Comparison of ENCODE assay signal across 2 cellular contexts in the genomic region with DNA sequence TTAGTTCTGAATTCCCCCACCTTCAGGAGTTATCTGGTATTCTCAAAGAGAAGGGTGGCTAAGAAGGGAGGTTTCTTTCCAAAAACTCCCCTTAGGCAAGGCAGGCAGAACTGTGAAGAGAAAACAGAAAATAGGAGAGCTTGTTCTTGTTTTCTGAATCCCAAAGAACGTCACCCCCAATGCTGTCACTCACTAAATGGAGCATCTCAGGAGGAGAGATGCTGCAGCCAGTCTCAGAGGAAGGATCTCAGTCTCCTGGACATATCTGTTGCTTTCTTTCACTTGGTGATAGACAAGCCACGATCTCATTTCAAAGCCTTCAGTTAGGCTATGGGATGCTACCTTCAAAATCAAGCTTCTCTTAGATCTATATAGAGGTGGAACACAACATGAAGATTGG.
TF ChIP-seq lines count a peak whose summit lies in the region.

No MANE protein-coding gene starts in this region.

TF ChIP-seq in GM23338, 12 proteins besides CTCF, POLR2A, EP300 and RAD21 (continues in another document):
- no peak for TF ChIP-seq JUNB (IDR thresholded peaks at IDR 0.05; ENCODE audit: unreplicated experiment)
- TF ChIP-seq EZH2 (IDR thresholded peaks at IDR 0.05; ENCODE audit: low read depth, unreplicated experiment) = no peak
- no peak for TF ChIP-seq EZH2phosphoT487 (IDR thresholded peaks at IDR 0.05; ENCODE audit: unreplicated experiment)
- TF ChIP-seq POLR2AphosphoS5 (IDR thresholded peaks at IDR 0.05; ENCODE audit: low read depth) = no peak
- TF ChIP-seq REST (IDR thresholded peaks at IDR 0.05; ENCODE audit: unreplicated experiment) = no peak
- no peak for TF ChIP-seq ZNF114 (CRISPR knock-in tag; IDR thresholded peaks at IDR 0.05)
- no peak for TF ChIP-seq ZNF331 (CRISPR knock-in tag; IDR thresholded peaks at IDR 0.05; ENCODE audit: low read depth)
- no peak for TF ChIP-seq CREB1 (CRISPR knock-in tag; IDR thresholded peaks at IDR 0.05; ENCODE audit: low read depth)
- TF ChIP-seq, protein P1, sequence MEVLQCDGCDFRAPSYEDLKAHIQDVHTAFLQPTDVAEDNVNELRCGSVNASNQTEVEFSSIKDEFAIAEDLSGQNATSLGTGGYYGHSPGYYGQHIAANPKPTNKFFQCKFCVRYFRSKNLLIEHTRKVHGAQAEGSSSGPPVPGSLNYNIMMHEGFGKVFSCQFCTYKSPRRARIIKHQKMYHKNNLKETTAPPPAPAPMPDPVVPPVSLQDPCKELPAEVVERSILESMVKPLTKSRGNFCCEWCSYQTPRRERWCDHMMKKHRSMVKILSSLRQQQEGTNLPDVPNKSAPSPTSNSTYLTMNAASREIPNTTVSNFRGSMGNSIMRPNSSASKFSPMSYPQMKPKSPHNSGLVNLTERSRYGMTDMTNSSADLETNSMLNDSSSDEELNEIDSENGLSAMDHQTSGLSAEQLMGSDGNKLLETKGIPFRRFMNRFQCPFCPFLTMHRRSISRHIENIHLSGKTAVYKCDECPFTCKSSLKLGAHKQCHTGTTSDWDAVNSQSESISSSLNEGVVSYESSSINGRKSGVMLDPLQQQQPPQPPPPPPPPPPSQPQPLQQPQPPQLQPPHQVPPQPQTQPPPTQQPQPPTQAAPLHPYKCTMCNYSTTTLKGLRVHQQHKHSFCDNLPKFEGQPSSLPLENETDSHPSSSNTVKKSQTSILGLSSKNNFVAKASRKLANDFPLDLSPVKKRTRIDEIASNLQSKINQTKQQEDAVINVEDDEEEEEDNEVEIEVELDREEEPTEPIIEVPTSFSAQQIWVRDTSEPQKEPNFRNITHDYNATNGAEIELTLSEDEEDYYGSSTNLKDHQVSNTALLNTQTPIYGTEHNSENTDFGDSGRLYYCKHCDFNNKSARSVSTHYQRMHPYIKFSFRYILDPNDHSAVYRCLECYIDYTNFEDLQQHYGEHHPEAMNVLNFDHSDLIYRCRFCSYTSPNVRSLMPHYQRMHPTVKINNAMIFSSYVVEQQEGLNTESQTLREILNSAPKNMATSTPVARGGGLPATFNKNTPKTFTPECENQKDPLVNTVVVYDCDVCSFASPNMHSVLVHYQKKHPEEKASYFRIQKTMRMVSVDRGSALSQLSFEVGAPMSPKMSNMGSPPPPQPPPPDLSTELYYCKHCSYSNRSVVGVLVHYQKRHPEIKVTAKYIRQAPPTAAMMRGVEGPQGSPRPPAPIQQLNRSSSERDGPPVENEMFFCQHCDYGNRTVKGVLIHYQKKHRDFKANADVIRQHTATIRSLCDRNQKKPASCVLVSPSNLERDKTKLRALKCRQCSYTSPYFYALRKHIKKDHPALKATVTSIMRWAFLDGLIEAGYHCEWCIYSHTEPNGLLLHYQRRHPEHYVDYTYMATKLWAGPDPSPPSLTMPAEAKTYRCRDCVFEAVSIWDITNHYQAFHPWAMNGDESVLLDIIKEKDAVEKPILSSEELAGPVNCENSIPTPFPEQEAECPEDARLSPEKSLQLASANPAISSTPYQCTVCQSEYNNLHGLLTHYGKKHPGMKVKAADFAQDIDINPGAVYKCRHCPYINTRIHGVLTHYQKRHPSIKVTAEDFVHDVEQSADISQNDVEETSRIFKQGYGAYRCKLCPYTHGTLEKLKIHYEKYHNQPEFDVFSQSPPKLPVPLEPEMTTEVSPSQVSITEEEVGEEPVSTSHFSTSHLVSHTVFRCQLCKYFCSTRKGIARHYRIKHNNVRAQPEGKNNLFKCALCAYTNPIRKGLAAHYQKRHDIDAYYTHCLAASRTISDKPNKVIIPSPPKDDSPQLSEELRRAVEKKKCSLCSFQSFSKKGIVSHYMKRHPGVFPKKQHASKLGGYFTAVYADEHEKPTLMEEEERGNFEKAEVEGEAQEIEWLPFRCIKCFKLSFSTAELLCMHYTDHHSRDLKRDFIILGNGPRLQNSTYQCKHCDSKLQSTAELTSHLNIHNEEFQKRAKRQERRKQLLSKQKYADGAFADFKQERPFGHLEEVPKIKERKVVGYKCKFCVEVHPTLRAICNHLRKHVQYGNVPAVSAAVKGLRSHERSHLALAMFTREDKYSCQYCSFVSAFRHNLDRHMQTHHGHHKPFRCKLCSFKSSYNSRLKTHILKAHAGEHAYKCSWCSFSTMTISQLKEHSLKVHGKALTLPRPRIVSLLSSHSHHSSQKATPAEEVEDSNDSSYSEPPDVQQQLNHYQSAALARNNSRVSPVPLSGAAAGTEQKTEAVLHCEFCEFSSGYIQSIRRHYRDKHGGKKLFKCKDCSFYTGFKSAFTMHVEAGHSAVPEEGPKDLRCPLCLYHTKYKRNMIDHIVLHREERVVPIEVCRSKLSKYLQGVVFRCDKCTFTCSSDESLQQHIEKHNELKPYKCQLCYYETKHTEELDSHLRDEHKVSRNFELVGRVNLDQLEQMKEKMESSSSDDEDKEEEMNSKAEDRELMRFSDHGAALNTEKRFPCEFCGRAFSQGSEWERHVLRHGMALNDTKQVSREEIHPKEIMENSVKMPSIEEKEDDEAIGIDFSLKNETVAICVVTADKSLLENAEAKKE (CRISPR knock-in tag; IDR thresholded peaks at IDR 0.05) = no peak
- no peak for TF ChIP-seq STAT1 (IDR thresholded peaks at IDR 0.05; ENCODE audit: unreplicated experiment)
- TF ChIP-seq NANOG (IDR thresholded peaks at IDR 0.05; ENCODE audit: borderline replicate concordance) = no peak

TF ChIP-seq in GM12878, 131 proteins besides CTCF, POLR2A, EP300 and RAD21:
- TF ChIP-seq BRCA1 (IDR thresholded peaks at IDR 0.05; ENCODE audit: low read depth, low read length) (no peak), PRDM15 (CRISPR knock-in tag; IDR thresholded peaks at IDR 0.05) (no peak), NKRF (conservative IDR thresholded peaks at IDR 0.05) (no peak), CEBPB (IDR thresholded peaks at IDR 0.05; ENCODE audit: borderline replicate concordance in 1 of 2, low read depth in 2 of 2, low read length in 2 of 2) (0 out of 4 replicates have a peak, but pooled peaks of 1 of the 2 experiments have one; percentile 6), PKNOX1 (IDR thresholded peaks at IDR 0.05) (peak; percentile 59), JUNB (IDR thresholded peaks at IDR 0.05) (no peak), TCF12 (IDR thresholded peaks at IDR 0.05; ENCODE audit: low read depth, low read length) (no peak), ZBED1 (IDR thresholded peaks at IDR 0.05; ENCODE audit: borderline replicate concordance) (no peak), IKZF1 (conservative IDR thresholded peaks at IDR 0.05) (0 out of 2 replicates have a peak, but pooled peaks have one; percentile 20)
- TF ChIP-seq, protein P2, sequence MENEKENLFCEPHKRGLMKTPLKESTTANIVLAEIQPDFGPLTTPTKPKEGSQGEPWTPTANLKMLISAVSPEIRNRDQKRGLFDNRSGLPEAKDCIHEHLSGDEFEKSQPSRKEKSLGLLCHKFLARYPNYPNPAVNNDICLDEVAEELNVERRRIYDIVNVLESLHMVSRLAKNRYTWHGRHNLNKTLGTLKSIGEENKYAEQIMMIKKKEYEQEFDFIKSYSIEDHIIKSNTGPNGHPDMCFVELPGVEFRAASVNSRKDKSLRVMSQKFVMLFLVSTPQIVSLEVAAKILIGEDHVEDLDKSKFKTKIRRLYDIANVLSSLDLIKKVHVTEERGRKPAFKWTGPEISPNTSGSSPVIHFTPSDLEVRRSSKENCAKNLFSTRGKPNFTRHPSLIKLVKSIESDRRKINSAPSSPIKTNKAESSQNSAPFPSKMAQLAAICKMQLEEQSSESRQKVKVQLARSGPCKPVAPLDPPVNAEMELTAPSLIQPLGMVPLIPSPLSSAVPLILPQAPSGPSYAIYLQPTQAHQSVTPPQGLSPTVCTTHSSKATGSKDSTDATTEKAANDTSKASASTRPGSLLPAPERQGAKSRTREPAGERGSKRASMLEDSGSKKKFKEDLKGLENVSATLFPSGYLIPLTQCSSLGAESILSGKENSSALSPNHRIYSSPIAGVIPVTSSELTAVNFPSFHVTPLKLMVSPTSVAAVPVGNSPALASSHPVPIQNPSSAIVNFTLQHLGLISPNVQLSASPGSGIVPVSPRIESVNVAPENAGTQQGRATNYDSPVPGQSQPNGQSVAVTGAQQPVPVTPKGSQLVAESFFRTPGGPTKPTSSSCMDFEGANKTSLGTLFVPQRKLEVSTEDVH (IDR thresholded peaks at IDR 0.05; ENCODE audit: low read depth, partially characterized antibody) = no peak
- TF ChIP-seq, protein P3, sequence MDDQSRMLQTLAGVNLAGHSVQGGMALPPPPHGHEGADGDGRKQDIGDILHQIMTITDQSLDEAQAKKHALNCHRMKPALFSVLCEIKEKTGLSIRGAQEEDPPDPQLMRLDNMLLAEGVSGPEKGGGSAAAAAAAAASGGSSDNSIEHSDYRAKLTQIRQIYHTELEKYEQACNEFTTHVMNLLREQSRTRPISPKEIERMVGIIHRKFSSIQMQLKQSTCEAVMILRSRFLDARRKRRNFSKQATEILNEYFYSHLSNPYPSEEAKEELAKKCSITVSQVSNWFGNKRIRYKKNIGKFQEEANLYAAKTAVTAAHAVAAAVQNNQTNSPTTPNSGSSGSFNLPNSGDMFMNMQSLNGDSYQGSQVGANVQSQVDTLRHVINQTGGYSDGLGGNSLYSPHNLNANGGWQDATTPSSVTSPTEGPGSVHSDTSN (IDR thresholded peaks at IDR 0.05; ENCODE audit: insufficient replicate concordance, low read depth, low read length) = peak; percentile 40
